In genomic region chr12:89947437-89948265, GRCh38 we compare ENCODE assay signal across 8 cellular contexts.
A peak's percentile ranks its signal among the peaks of the same experiment; 100 is the strongest.
DNase-seq lines count a peak whose midpoint lies in the region; ATAC-seq, FAIRE-seq and TF ChIP-seq lines count a peak whose summit lies in the region.

No MANE protein-coding gene starts in this region.

- intact Hi-C loops in sciatic nerve (cut with DNase I), result no loop called here

- no peaks in the 10 kb centered on the region for H4K20me1 ChIP-seq in GM23248 (ENCODE audit: insufficient read depth)

- H3K9me2 ChIP-seq in GM23248 (ENCODE audit: insufficient read depth), result peaks cover 4% of the 10 kb centered on the region; the same call in 1 of the 2 replicates

- in situ Hi-C loops in GM23248 (cut with MboI), result no loop called here

- H3K9me3 ChIP-seq in GM23248 (ENCODE audit: low read depth), result no peaks in the 10 kb centered on the region

- peak overlapping the region; percentile 51 for H2AFZ ChIP-seq in GM23248

- no peaks in the 10 kb centered on the region for H3K27me3 ChIP-seq in GM23248 (replicated peaks; ENCODE audit: insufficient read depth)

- H3K4me3 ChIP-seq in GM23248, result peak overlapping the region; percentile 59
- peak overlapping the region; percentile 15 for H3K4me3 ChIP-seq in fibroblast of mammary gland (ENCODE audit: control insufficient read depth, low read depth, low read length)

- H3K4me2 ChIP-seq in GM23248 (ENCODE audit: unreplicated experiment), result peak overlapping the region; percentile 78

- peak; percentile 93 for FAIRE-seq in RCC 7860 (lab: Jason Lieb, UNC)

- WGBS in GM23248 (ENCODE audit: low coverage in 1 of 2, low lambda C conversion rate in 2 of 2, missing lambda C conversion rate in 2 of 2), 2 experiments, result 32 to 34% methylated on average over 5 of the region's 5 CpGs

- H3K27ac ChIP-seq in GM23248, result peak overlapping the region; percentile 86

- H3K9ac ChIP-seq in GM23248, result peak overlapping the region; percentile 71

- peaks cover 62% of the 10 kb centered on the region for H3K4me1 ChIP-seq in GM23248 (ENCODE audit: insufficient read depth)

- no peaks in the 10 kb centered on the region for H3K36me3 ChIP-seq in GM23248 (ENCODE audit: low read depth)

- peaks cover 40% of the 10 kb centered on the region for H3F3A ChIP-seq in GM23248 (ENCODE audit: insufficient read depth)

- no peak for TF ChIP-seq CTCF in fibroblast of mammary gland (conservative IDR thresholded peaks at IDR 0.05; ENCODE audit: control insufficient read depth, insufficient read depth, low read depth, low read length)

- peak; percentile 90 for DNase-seq in GM23248
- DNase-seq in RCC 7860 (ENCODE audit: low spot score), result peak; percentile 83
- DNase-seq in fibroblast of mammary gland (ENCODE audit: low read depth), result peak; percentile 95
- DNase-seq in sciatic nerve (ENCODE audit: low spot score), result no peak
- no peak for DNase-seq in activated CD4-positive, CD25-positive, alpha-beta regulatory T cell (lab: John Stamatoyannopoulos, UW)
- no peak for DNase-seq in ecto neural progenitor cell (ENCODE audit: low spot score)
- no peak for DNase-seq in activated naive CD4-positive, alpha-beta T cell treated with anti-CD3 and anti-CD28 coated beads, Interleukin-2, amount 50 U/mL, for 16 hours

- ATAC-seq in sciatic nerve (peak; percentile 55), GM18907 (IDR thresholded peaks at IDR 0.05; ENCODE audit: unreplicated experiment) (no peak)

- H3K79me2 ChIP-seq in GM23248 (ENCODE audit: insufficient read depth), result no peaks in the 10 kb centered on the region

Comparison
In these comparisons a context has a peak if more than half of its experiments do, and no peak if none do; other contexts are left out.
1. DNase-seq: peak in GM23248 (single experiment), RCC 7860 (single experiment) and fibroblast of mammary gland (single experiment); none in sciatic nerve (single experiment), activated CD4-positive, CD25-positive, alpha-beta regulatory T cell (0 of 4), ecto neural progenitor cell (single experiment) and activated naive CD4-positive, alpha-beta T cell treated with anti-CD3 and anti-CD28 coated beads, Interleukin-2, amount 50 U/mL, for 16 hours (single experiment).